ENCODE assay signal across 8 cellular contexts in genomic region chr17:68458260-68459029, GRCh38. TPM values are rescaled to one million over a fixed set of nuclear protein-coding genes. Genes with fewer than 3 reads are reported as not detected.
A peak's percentile ranks its signal among the peaks of the same experiment; 100 is the strongest.
DNase-seq lines count a peak whose midpoint lies in the region; ATAC-seq and TF ChIP-seq lines count a peak whose summit lies in the region.

No MANE protein-coding gene starts in this region.

- no peak for DNase-seq in CD8-positive, alpha-beta memory T cell
- DNase-seq in Karpas-422 (no peak), neural progenitor cell (ENCODE audit: low spot score) (no peak), NCI-H1694 treated with DMSO at 0.1 percent for 48 hours (lab: John Stamatoyannopoulos, UW) (no peak), superior temporal gyrus (ENCODE audit: extremely low spot score) (no peak)

- intact Hi-C loops in dendritic cell treated with granulocyte-macrophage colony-stimulating factor and Interleukin-4, amounts not matched to agents 40 ng/mL and 50 ng/mL, for 4 days (cut with micrococcal nuclease) = no loop called here

- H3K27ac Mint-ChIP-seq in CD8-positive, alpha-beta memory T cell = peak overlapping the region; percentile 57 to 98 (median 93)
- peak overlapping the region; percentile 89 for H3K27ac Mint-ChIP-seq in dendritic cell treated with granulocyte-macrophage colony-stimulating factor and Interleukin-4, amounts not matched to agents 40 ng/mL and 50 ng/mL, for 4 days
- H3K27ac Mint-ChIP-seq in neural progenitor cell = no peak overlapping the region

- H3K4me3 Mint-ChIP-seq in CD8-positive, alpha-beta memory T cell = peak overlapping the region; percentile 87 to 91 (median 89)
- H3K4me3 Mint-ChIP-seq in dendritic cell treated with granulocyte-macrophage colony-stimulating factor and Interleukin-4, amounts not matched to agents 40 ng/mL and 50 ng/mL, for 4 days = peak overlapping the region; percentile 73
- H3K4me3 Mint-ChIP-seq in neural progenitor cell = peak overlapping the region; percentile 82

- peaks cover 64 to 73% (median 69%) of the 10 kb centered on the region in 3 donors for H3K4me1 Mint-ChIP-seq in CD8-positive, alpha-beta memory T cell
- peaks cover 48% of the 10 kb centered on the region for H3K4me1 Mint-ChIP-seq in dendritic cell treated with granulocyte-macrophage colony-stimulating factor and Interleukin-4, amounts not matched to agents 40 ng/mL and 50 ng/mL, for 4 days (ENCODE audit: low read depth)
- H3K4me1 Mint-ChIP-seq in neural progenitor cell = peaks cover 25% of the 10 kb centered on the region

- H3K9me3 ChIP-seq in CD8-positive, alpha-beta memory T cell (ENCODE audit: low read length) = no peaks in the 10 kb centered on the region
- H3K9me3 ChIP-seq in Karpas-422 (ENCODE audit: low read length) (no peaks in the 10 kb centered on the region), neural progenitor cell (ENCODE audit: low read depth) (no peaks in the 10 kb centered on the region)

- no peaks in the 10 kb centered on the region for H3K27me3 ChIP-seq in CD8-positive, alpha-beta memory T cell (ENCODE audit: insufficient read depth, low read length, poor library complexity, severe bottlenecking)
- no peaks in the 10 kb centered on the region for H3K27me3 ChIP-seq in Karpas-422 (ENCODE audit: low read length)
- H3K27me3 ChIP-seq in neural progenitor cell = peaks cover 17% of the 10 kb centered on the region

- peaks cover 57% of the 10 kb centered on the region for H3K4me1 ChIP-seq in CD8-positive, alpha-beta memory T cell (ENCODE audit: insufficient read depth, low read length)
- H3K4me1 ChIP-seq in Karpas-422 (ENCODE audit: low read length) (peaks cover 52% of the 10 kb centered on the region), neural progenitor cell (peaks cover 3% of the 10 kb centered on the region)

- H4K20me1 ChIP-seq in Karpas-422 (ENCODE audit: insufficient read depth, low read depth, low read length) = 0 out of 2 replicates have a peak, but pooled peaks cover 6% of the 10 kb centered on the region
- no peaks in the 10 kb centered on the region for H4K20me1 ChIP-seq in neural progenitor cell (ENCODE audit: low read depth)

- peaks cover 0 to under 1% of the 10 kb centered on the region in 2 donors for H3K27me3 Mint-ChIP-seq in CD8-positive, alpha-beta memory T cell
- H3K27me3 Mint-ChIP-seq in dendritic cell treated with granulocyte-macrophage colony-stimulating factor and Interleukin-4, amounts not matched to agents 40 ng/mL and 50 ng/mL, for 4 days = peaks cover 4% of the 10 kb centered on the region
- peaks cover 11% of the 10 kb centered on the region for H3K27me3 Mint-ChIP-seq in neural progenitor cell (ENCODE audit: insufficient read depth, low read depth)

- no peak for TF ChIP-seq CTCF in neural progenitor cell (IDR thresholded peaks at IDR 0.05)

- CTCF ChIA-PET in CD8-positive, alpha-beta memory T cell (lab: Charles Lee) = interaction anchor here (1.0 to 5.9 kb wide), 15 partner anchors 9 to 401 kb away, joined by 3 to 48 read pairs (median 6); partner anchors contain the start of genes AMZ2, ARSG and SLC16A6

- H3K4me2 ChIP-seq in Karpas-422 (ENCODE audit: low read depth, low read length, poor library complexity, severe bottlenecking) (peak overlapping the region; percentile 80), neural progenitor cell (peak overlapping the region; percentile 84)

- H3F3A ChIP-seq in neural progenitor cell (ENCODE audit: low read depth) = peaks cover 21% of the 10 kb centered on the region

- H3K9me2 ChIP-seq in Karpas-422 (replicated peaks; ENCODE audit: insufficient read depth, low read length) = no peaks in the 10 kb centered on the region

- H3K36me3 Mint-ChIP-seq in CD8-positive, alpha-beta memory T cell = no peaks in the 10 kb centered on the region
- peaks cover 6% of the 10 kb centered on the region for H3K36me3 Mint-ChIP-seq in dendritic cell treated with granulocyte-macrophage colony-stimulating factor and Interleukin-4, amounts not matched to agents 40 ng/mL and 50 ng/mL, for 4 days (ENCODE audit: low read depth)
- H3K36me3 Mint-ChIP-seq in neural progenitor cell = no peaks in the 10 kb centered on the region

- ATAC-seq in HG02763 (IDR thresholded peaks at IDR 0.05; ENCODE audit: unreplicated experiment) = no peak
- ATAC-seq in GM18519 (IDR thresholded peaks at IDR 0.05; ENCODE audit: low FRiP score, unreplicated experiment) = no peak

- H3K9me3 Mint-ChIP-seq in CD8-positive, alpha-beta memory T cell = no peaks in the 10 kb centered on the region
- H3K9me3 Mint-ChIP-seq in dendritic cell treated with granulocyte-macrophage colony-stimulating factor and Interleukin-4, amounts not matched to agents 40 ng/mL and 50 ng/mL, for 4 days = no peaks in the 10 kb centered on the region
- no peaks in the 10 kb centered on the region for H3K9me3 Mint-ChIP-seq in neural progenitor cell

- peak overlapping the region; percentile 64 for H3K27ac ChIP-seq in CD8-positive, alpha-beta memory T cell (ENCODE audit: low read depth, low read length)
- no peak overlapping the region for H3K27ac ChIP-seq in Karpas-422 (ENCODE audit: low read length)
- no peak overlapping the region for H3K27ac ChIP-seq in neural progenitor cell

- no peaks in the 10 kb centered on the region for H3K36me3 ChIP-seq in CD8-positive, alpha-beta memory T cell (ENCODE audit: insufficient read depth, low read length)
- H3K36me3 ChIP-seq in Karpas-422 (ENCODE audit: insufficient read depth, low read length) (no peaks in the 10 kb centered on the region), neural progenitor cell (no peaks in the 10 kb centered on the region)

- H3K9ac ChIP-seq in Karpas-422 (ENCODE audit: low read length) (peak overlapping the region; percentile 34), neural progenitor cell (no peak overlapping the region)

- POLR2A ChIA-PET in CD8-positive, alpha-beta memory T cell (lab: Charles Lee) = interaction anchor here (0.6 to 4.9 kb wide), 12 partner anchors 8 to 366 kb away, joined by 3 to 42 read pairs (median 5); partner anchors contain the start of genes AMZ2, ARSG, PRKAR1A and SLC16A6

- no peaks in the 10 kb centered on the region for H3K79me2 ChIP-seq in Karpas-422 (ENCODE audit: low read length)
- H3K79me2 ChIP-seq in neural progenitor cell (ENCODE audit: low read depth) = no peaks in the 10 kb centered on the region

- peak overlapping the region; percentile 69 for H3K4me3 ChIP-seq in CD8-positive, alpha-beta memory T cell (ENCODE audit: low read length)
- peak overlapping the region; percentile 64 for H3K4me3 ChIP-seq in Karpas-422 (ENCODE audit: low read length)
- H3K4me3 ChIP-seq in neural progenitor cell = peak overlapping the region; percentile 52

- 0 out of 2 replicates have a peak overlapping the region, but pooled peaks have one; percentile 15 for H2AFZ ChIP-seq in Karpas-422 (ENCODE audit: low read length)
- H2AFZ ChIP-seq in neural progenitor cell (replicated peaks) = peak overlapping the region; percentile 75

RNA-seq across cellular contexts. Expression of gene WIPI1, which starts 1.1 kb away (rescaled TPM):
- 10 to 100 TPM in 1 of 2 experiments, 1 to 10 TPM in 1; 9.8 to 10.3 TPM for total RNA-seq in CD8-positive, alpha-beta memory T cell
- 8.2 TPM for polyA plus RNA-seq in CD8-positive, alpha-beta memory T cell
- total RNA-seq in Karpas-422 (2014; rRNA removed; shearing (Covaris generic); ENCODE audit: low replicate concordance) = 28.7 and 33.0 TPM in 2 replicates
- 27.8 and 29.5 TPM in 2 replicates for total RNA-seq in neural progenitor cell (ENCODE audit: low replicate concordance)

RNA-seq across cellular contexts. Expression of gene PRKAR1A, which starts 53.8 kb away (rescaled TPM):
- 100 to 1,000 TPM; 197 to 203 TPM for total RNA-seq in CD8-positive, alpha-beta memory T cell
- 191 TPM for polyA plus RNA-seq in CD8-positive, alpha-beta memory T cell
- 201 and 234 TPM in 2 replicates for total RNA-seq in Karpas-422 (2014; rRNA removed; shearing (Covaris generic); ENCODE audit: low replicate concordance)
- total RNA-seq in neural progenitor cell (ENCODE audit: low replicate concordance) = 155 and 168 TPM in 2 replicates
